Comparison of ENCODE assay signal across 16 cellular contexts in the genomic region with DNA sequence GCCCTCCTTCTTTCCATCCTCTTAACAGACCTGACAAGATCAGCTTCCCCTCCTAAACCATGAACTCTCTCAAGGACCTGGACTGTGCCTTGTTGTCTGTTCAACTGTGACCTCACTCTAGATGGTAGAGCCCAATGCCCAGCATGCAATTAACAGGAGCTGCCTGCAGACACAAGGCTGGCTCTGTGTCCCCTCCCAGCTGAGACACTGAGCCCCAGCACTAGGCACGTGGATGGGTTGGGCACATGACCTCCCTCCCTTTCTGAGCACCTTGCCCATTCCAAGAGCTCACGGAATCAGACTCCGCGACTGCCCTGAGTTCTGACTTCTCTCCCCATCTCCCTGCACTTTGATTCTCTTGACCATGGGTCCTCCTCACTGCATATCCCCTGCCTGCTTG.
DNase-seq lines count a peak whose midpoint lies in the region; ATAC-seq, FAIRE-seq and TF ChIP-seq lines count a peak whose summit lies in the region.
"Had no signal": no experiment of that assay in that cellular context is flagged by ENCODE, and none has a peak within 500 bp of the region (broad histone marks: within the 10 kb centered on the region; RNA-seq: fewer than 3 reads in every experiment).

No MANE protein-coding gene starts in this region.

- H2BK20ac ChIP-seq in H1 (ENCODE audit: low read length): 0 out of 2 replicates have a peak overlapping the region, but pooled peaks have one; percentile 56

- peaks cover 0 to 8% (median 5%) of the 10 kb centered on the region in 4 experiments for H3K4me1 ChIP-seq in H1 (replicated peaks in 1 of 4; ENCODE audit: control insufficient read depth in 3 of 4, insufficient read depth in 4 of 4, low read length in 3 of 4)

- TF ChIP-seq EP300 in H1 (IDR thresholded peaks at IDR 0.05; ENCODE audit: borderline replicate concordance in 1 of 2, low read depth in 2 of 2, low read length in 2 of 2): no peak

- 78% methylated on average over 4 of the region's 4 CpGs; no CpG with 5 or more reads in 1 of the 2 experiments for WGBS in H1 (ENCODE audit: extremely low coverage in 1 of 2, insufficient coverage in 1 of 2, insufficient read length in 1 of 2, insufficient replicate concordance in 2 of 2, low coverage in 1 of 2, low lambda C conversion rate in 2 of 2, missing lambda C conversion rate in 1 of 2), 2 experiments

- DNase-seq in DMS53 (lab: John Stamatoyannopoulos, UW) (peak; percentile 19), DMS53 treated with DMSO at 0.1 percent for 48 hours (lab: John Stamatoyannopoulos, UW; ENCODE audit: unreplicated experiment) (no peak), NCI-H69 (lab: John Stamatoyannopoulos, UW) (peak; percentile 71), H1 (ENCODE audit: low read depth in 1 of 2, low spot score in 2 of 2) (no peak)
- no peak for DNase-seq in stimulated activated effector memory CD8-positive, alpha-beta T cell treated with anti-CD3 and anti-CD28 coated beads, Interleukin-12 subunit alpha, Interleukin-12 subunit beta, amount 100 ng/mL, for 72 hours (ENCODE audit: low spot score in 2 of 2)
- DNase-seq in stimulated activated CD4-positive, alpha-beta T cell treated with anti-CD3 and anti-CD28 coated beads, Interleukin-12 subunit alpha, Interleukin-12 subunit beta, amount 100 ng/mL, for 4 hours: no peak
- DNase-seq: Karpas-422, NCI-H1105 treated with DMSO at 0.1 percent for 48 hours, NCI-H2171 had no signal

- no peak overlapping the region for H3K14ac ChIP-seq in H1 (ENCODE audit: insufficient read length)

- H3K23ac ChIP-seq in H1 (ENCODE audit: insufficient read length): no peak overlapping the region

- ATAC-seq in stimulated activated effector memory CD8-positive, alpha-beta T cell treated with anti-CD3 and anti-CD28 coated beads, Interleukin-12 subunit alpha, Interleukin-12 subunit beta, amount 100 ng/mL, for 72 hours: no peak
- no peak for ATAC-seq in HG02571 (IDR thresholded peaks at IDR 0.05; ENCODE audit: unreplicated experiment)
- no peak for ATAC-seq in stimulated activated memory B cell treated with anti-CD40 and anti-IgM and Interleukin-4, amounts not matched to agents 10 μg/mL and 1 μg/mL and 100 μg/mL, for 72 hours

- no peak overlapping the region for H4K91ac ChIP-seq in H1 (replicated peaks; ENCODE audit: insufficient read length, low read length)

- no peaks in the 10 kb centered on the region; a peak in 2 of 7 replicates for H3K27me3 ChIP-seq in H1 (replicated peaks in 1 of 4; ENCODE audit: control insufficient read depth in 3 of 4, extremely low read depth in 1 of 4, insufficient read depth in 3 of 4, low read length in 3 of 4)

- H3K27ac Mint-ChIP-seq in stimulated activated effector memory CD8-positive, alpha-beta T cell treated with anti-CD3 and anti-CD28 coated beads, Interleukin-12 subunit alpha, Interleukin-12 subunit beta, amount 100 ng/mL, for 72 hours: peak overlapping the region; percentile 18
- no peak overlapping the region for H3K27ac Mint-ChIP-seq in stimulated activated memory B cell treated with anti-CD40 and anti-IgM and Interleukin-4, amounts not matched to agents 10 μg/mL and 1 μg/mL and 100 μg/mL, for 72 hours

- H2BK12ac ChIP-seq in H1 (ENCODE audit: low read depth, low read length): no peak overlapping the region

- no peaks in the 10 kb centered on the region for H3K9me3 ChIP-seq in H1 (ENCODE audit: insufficient read depth in 2 of 2, low read depth in 1 of 2, low read length in 1 of 2)
- H3K9me3 ChIP-seq: HAP-1 had no signal

- H3K4me3 ChIP-seq in H1 (ENCODE audit: extremely low read depth in 1 of 4, insufficient read depth in 2 of 4, low read depth in 3 of 4, low read length in 4 of 4): no peak overlapping the region
- H3K4me3 ChIP-seq: HAP-1 had no signal

- no peak overlapping the region for H4K5ac ChIP-seq in H1 (ENCODE audit: insufficient read length, low read depth, low read length)

- H3K79me1 ChIP-seq in H1 (ENCODE audit: low read depth, low read length): no peaks in the 10 kb centered on the region

- H3K27ac ChIP-seq in H1 (ENCODE audit: low read depth, low read length): no peak overlapping the region
- H3K27ac ChIP-seq: 22Rv1 had no signal

- no peaks in the 10 kb centered on the region for H3K9me3 Mint-ChIP-seq in stimulated activated effector memory CD8-positive, alpha-beta T cell treated with anti-CD3 and anti-CD28 coated beads, Interleukin-12 subunit alpha, Interleukin-12 subunit beta, amount 100 ng/mL, for 72 hours
- no peaks in the 10 kb centered on the region for H3K9me3 Mint-ChIP-seq in stimulated activated memory B cell treated with anti-CD40 and anti-IgM and Interleukin-4, amounts not matched to agents 10 μg/mL and 1 μg/mL and 100 μg/mL, for 72 hours

- no peak overlapping the region for H3K56ac ChIP-seq in H1 (replicated peaks; ENCODE audit: insufficient read length, low read depth, low read length)

- H3K79me2 ChIP-seq in H1 (ENCODE audit: control insufficient read depth in 1 of 2, insufficient read depth in 2 of 2, low read length in 2 of 2): no peaks in the 10 kb centered on the region

- H3K18ac ChIP-seq in H1 (ENCODE audit: extremely low read depth, low read length): no peak overlapping the region

- H3K4me1 Mint-ChIP-seq in stimulated activated effector memory CD8-positive, alpha-beta T cell treated with anti-CD3 and anti-CD28 coated beads, Interleukin-12 subunit alpha, Interleukin-12 subunit beta, amount 100 ng/mL, for 72 hours: no peaks in the 10 kb centered on the region
- H3K4me1 Mint-ChIP-seq in stimulated activated memory B cell treated with anti-CD40 and anti-IgM and Interleukin-4, amounts not matched to agents 10 μg/mL and 1 μg/mL and 100 μg/mL, for 72 hours: peaks cover 7% of the 10 kb centered on the region

- no peak overlapping the region for H2AK5ac ChIP-seq in H1 (ENCODE audit: low read depth, low read length)

- no peak overlapping the region for H2AFZ ChIP-seq in H1 (ENCODE audit: low read length)

- H4K20me1 ChIP-seq in H1 (replicated peaks in 1 of 2; ENCODE audit: control insufficient read depth in 1 of 2, insufficient read depth in 2 of 2, low read length in 2 of 2): no peaks in the 10 kb centered on the region

- no peak overlapping the region for H2BK15ac ChIP-seq in H1 (ENCODE audit: low read length)

- no peaks in the 10 kb centered on the region for H3K23me2 ChIP-seq in H1 (ENCODE audit: low read depth, low read length)

- no peak for FAIRE-seq in H1 (lab: Jason Lieb, UNC)
- FAIRE-seq: G401.6, GM12891, RCC 7860 had no signal

- no peak for TF ChIP-seq RAD21 in H1 (IDR thresholded peaks at IDR 0.05 in 1 of 2, conservative IDR thresholded peaks at IDR 0.05 in 1 of 2; ENCODE audit: low read depth in 2 of 2, low read length in 2 of 2)

- H3K27me3 Mint-ChIP-seq in stimulated activated memory B cell treated with anti-CD40 and anti-IgM and Interleukin-4, amounts not matched to agents 10 μg/mL and 1 μg/mL and 100 μg/mL, for 72 hours: no peaks in the 10 kb centered on the region

- no peak overlapping the region for H3K4me3 Mint-ChIP-seq in stimulated activated effector memory CD8-positive, alpha-beta T cell treated with anti-CD3 and anti-CD28 coated beads, Interleukin-12 subunit alpha, Interleukin-12 subunit beta, amount 100 ng/mL, for 72 hours
- H3K4me3 Mint-ChIP-seq in stimulated activated memory B cell treated with anti-CD40 and anti-IgM and Interleukin-4, amounts not matched to agents 10 μg/mL and 1 μg/mL and 100 μg/mL, for 72 hours: no peak overlapping the region

- no peak for TF ChIP-seq CTCF in H1 (IDR thresholded peaks at IDR 0.05; ENCODE audit: control extremely low read depth in 1 of 3, insufficient read depth in 1 of 3, low read depth in 1 of 3, low read length in 3 of 3)

- no peaks in the 10 kb centered on the region for H3K36me3 Mint-ChIP-seq in stimulated activated effector memory CD8-positive, alpha-beta T cell treated with anti-CD3 and anti-CD28 coated beads, Interleukin-12 subunit alpha, Interleukin-12 subunit beta, amount 100 ng/mL, for 72 hours
- H3K36me3 Mint-ChIP-seq in stimulated activated memory B cell treated with anti-CD40 and anti-IgM and Interleukin-4, amounts not matched to agents 10 μg/mL and 1 μg/mL and 100 μg/mL, for 72 hours: peaks cover 19% of the 10 kb centered on the region

- no peak overlapping the region for H2BK120ac ChIP-seq in H1 (replicated peaks; ENCODE audit: low read depth, low read length)

- no peaks in the 10 kb centered on the region for H3K36me3 ChIP-seq in H1 (ENCODE audit: control insufficient read depth in 2 of 4, insufficient read depth in 4 of 4, low read length in 3 of 4)
- H3K36me3 ChIP-seq: HAP-1 had no signal

- H4K8ac ChIP-seq in H1 (ENCODE audit: extremely low read depth, insufficient read depth, low read length): no peak overlapping the region

- no peak overlapping the region for H3K4ac ChIP-seq in H1 (replicated peaks; ENCODE audit: insufficient read length, low read depth, low read length)

- CTCF ChIA-PET in H1 (lab: Charles Lee; ENCODE audit: partially characterized antibody): interaction anchor here (0.6 to 1.9 kb wide), 4 partner anchors 36 to 325 kb away, joined by 3 to 5 read pairs (median 4); no protein-coding TSS in a partner anchor

- POLR2A ChIA-PET in H1 (lab: Charles Lee; ENCODE audit: partially characterized antibody): no interaction called here

- H2BK5ac ChIP-seq in H1 (ENCODE audit: low read depth, low read length): no peak overlapping the region

- no peak overlapping the region for H3K9ac ChIP-seq in H1 (replicated peaks in 1 of 4; ENCODE audit: extremely low read depth in 1 of 4, low read depth in 3 of 4, low read length in 3 of 4)

- no peak for TF ChIP-seq POLR2A in H1 (IDR thresholded peaks at IDR 0.05; ENCODE audit: control extremely low read depth in 1 of 2, low read depth in 2 of 2, low read length in 2 of 2)

- no peak overlapping the region for H3K4me2 ChIP-seq in H1 (ENCODE audit: insufficient read depth in 1 of 2, low read depth in 2 of 2, low read length in 2 of 2)

TF ChIP-seq in H1, 55 proteins besides CTCF, POLR2A, EP300 and RAD21:
- no peak for TF ChIP-seq POU5F1 (IDR thresholded peaks at IDR 0.05; ENCODE audit: low read depth, low read length)
- TF ChIP-seq ASH2L (IDR thresholded peaks at IDR 0.05; ENCODE audit: low read length): no peak
- TF ChIP-seq TEAD4 (IDR thresholded peaks at IDR 0.05; ENCODE audit: low read depth, low read length): no peak

Comparison
In these comparisons a context has a peak if more than half of its experiments do, and no peak if none do; other contexts are left out.
1. DNase-seq: peak in DMS53 (single experiment) and NCI-H69 (single experiment); none in DMS53 treated with DMSO at 0.1 percent for 48 hours (single experiment), H1 (0 of 2), stimulated activated effector memory CD8-positive, alpha-beta T cell treated with anti-CD3 and anti-CD28 coated beads, Interleukin-12 subunit alpha, Interleukin-12 subunit beta, amount 100 ng/mL, for 72 hours (0 of 2) and stimulated activated CD4-positive, alpha-beta T cell treated with anti-CD3 and anti-CD28 coated beads, Interleukin-12 subunit alpha, Interleukin-12 subunit beta, amount 100 ng/mL, for 4 hours (single experiment).